In the genomic region with DNA sequence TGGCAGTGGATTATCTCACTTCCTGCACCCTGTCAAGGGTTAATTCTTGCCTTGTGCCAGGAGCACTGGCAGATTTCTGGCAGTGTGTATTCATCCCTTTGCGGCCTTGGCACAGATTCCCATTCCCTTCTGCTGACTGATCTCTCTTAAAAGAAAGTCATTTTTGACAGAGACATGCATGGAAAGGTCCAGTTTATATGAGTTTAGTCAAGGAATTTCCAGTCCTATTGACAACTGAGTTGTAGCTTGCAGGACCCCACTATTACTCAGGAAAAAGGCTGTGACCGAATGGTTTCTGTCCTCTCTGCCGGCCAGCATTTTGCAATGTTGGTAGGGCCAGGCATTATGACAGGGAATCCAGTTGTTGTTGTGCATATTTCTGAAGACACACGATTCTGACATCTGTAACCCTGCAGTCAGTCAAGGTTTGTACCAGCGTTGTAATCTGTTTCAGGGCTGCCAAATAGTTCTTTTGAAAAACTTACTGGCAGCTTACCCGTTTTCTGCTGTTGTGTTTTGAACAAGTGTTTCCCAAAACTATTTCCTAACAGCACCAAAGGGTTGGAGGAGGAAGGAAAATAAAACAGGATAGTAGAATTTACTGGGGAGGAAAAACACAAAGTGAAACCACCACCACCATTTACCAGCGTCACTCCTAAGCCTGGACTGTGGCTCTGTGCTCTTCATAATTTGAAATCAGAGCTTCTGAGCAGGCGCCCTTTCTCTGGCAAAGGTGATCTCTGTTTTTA, we compare ENCODE assay signal across 9 cellular contexts.
A peak's percentile ranks its signal among the peaks of the same experiment; 100 is the strongest.
DNase-seq lines count a peak whose midpoint lies in the region; ATAC-seq and TF ChIP-seq lines count a peak whose summit lies in the region.
"Had no signal": no experiment of that assay in that cellular context is flagged by ENCODE, and none has a peak within 500 bp of the region (broad histone marks: within the 10 kb centered on the region; RNA-seq: fewer than 3 reads in every experiment).

No MANE protein-coding gene starts in this region.

- H3K27ac ChIP-seq in left lung: peak overlapping the region; percentile 68 to 70
- peak overlapping the region; percentile 77 to 89 for H3K27ac ChIP-seq in thoracic aorta

- H3K36me3 ChIP-seq in left lung: no peaks in the 10 kb centered on the region
- H3K36me3 ChIP-seq in thoracic aorta: no peaks in the 10 kb centered on the region

- no peaks in the 10 kb centered on the region for H3K9me3 Mint-ChIP-seq in WTC11
- H3K9me3 Mint-ChIP-seq: activated CD4-positive, alpha-beta memory T cell treated with anti-CD3 and anti-CD28 coated beads for 36 hours had no signal

- H3K27me3 ChIP-seq in left lung (no peaks in the 10 kb centered on the region), thoracic aorta (replicated peaks; ENCODE audit: insufficient read depth) (no peaks in the 10 kb centered on the region)

- H3K4me1 Mint-ChIP-seq in WTC11: peaks cover 5% of the 10 kb centered on the region

- intact Hi-C loops in left lung (cut with DNase I): no loop called here

- CTCF ChIA-PET in WTC11 (lab: Charles Lee): no interaction called here

- H3K4me1 ChIP-seq in left lung (peaks cover 11 to 24% of the 10 kb centered on the region in 2 donors), thoracic aorta (ENCODE audit: control insufficient read depth in 1 of 2, low read depth in 2 of 2) (peaks cover 26 to 45% of the 10 kb centered on the region in 2 donors)

- H3K4me3 ChIP-seq in choroid plexus epithelial cell (ENCODE audit: low read depth, low read length) (no peak overlapping the region), left lung (no peak overlapping the region), thoracic aorta (peak overlapping the region; percentile 58)

- DNase-seq in NCI-H1694 (lab: John Stamatoyannopoulos, UW): peak; percentile 29
- peak; percentile 48 for DNase-seq in choroid plexus epithelial cell (ENCODE audit: low read depth)
- no peak for DNase-seq in left lung
- DNase-seq in thoracic aorta (ENCODE audit: low spot score): no peak
- no peak for DNase-seq in WTC11 (ENCODE audit: low spot score)
- DNase-seq in stimulated activated CD4-positive, alpha-beta T cell treated with anti-CD3 and anti-CD28 coated beads, Interleukin-4, amount 100 ng/mL, for 4 hours: no peak
- no peak for DNase-seq in GM19240 (ENCODE audit: insufficient read length, low spot score)
- DNase-seq: activated CD4-positive, alpha-beta memory T cell treated with anti-CD3 and anti-CD28 coated beads for 36 hours had no signal

- no peaks in the 10 kb centered on the region for H3K27me3 Mint-ChIP-seq in WTC11 (ENCODE audit: low read depth)
- H3K27me3 Mint-ChIP-seq: activated CD4-positive, alpha-beta memory T cell treated with anti-CD3 and anti-CD28 coated beads for 36 hours had no signal

- H3K27ac Mint-ChIP-seq in WTC11: no peak overlapping the region
- H3K27ac Mint-ChIP-seq: activated CD4-positive, alpha-beta memory T cell treated with anti-CD3 and anti-CD28 coated beads for 36 hours had no signal

- no peaks in the 10 kb centered on the region for H3K36me3 Mint-ChIP-seq in WTC11
- H3K36me3 Mint-ChIP-seq: activated CD4-positive, alpha-beta memory T cell treated with anti-CD3 and anti-CD28 coated beads for 36 hours had no signal

- no peaks in the 10 kb centered on the region for H3K9me3 ChIP-seq in left lung
- no peaks in the 10 kb centered on the region for H3K9me3 ChIP-seq in thoracic aorta

- TF ChIP-seq CTCF in choroid plexus epithelial cell (conservative IDR thresholded peaks at IDR 0.05; ENCODE audit: low read depth, low read length): no peak
- no peak for TF ChIP-seq CTCF in left lung (IDR thresholded peaks at IDR 0.05)
- TF ChIP-seq CTCF in thoracic aorta (IDR thresholded peaks at IDR 0.05): no peak
- TF ChIP-seq CTCF in WTC11 (IDR thresholded peaks at IDR 0.05): no peak

- POLR2A ChIA-PET in WTC11 (lab: Charles Lee): no interaction called here

- peak; percentile 38 for ATAC-seq in left lung
- ATAC-seq in thoracic aorta (ENCODE audit: insufficient number of reproducible peaks, low FRiP score, low read depth): peak; percentile 62
- no peak for ATAC-seq in WTC11
- ATAC-seq in GM21619 (IDR thresholded peaks at IDR 0.05; ENCODE audit: unreplicated experiment): no peak

- no peak overlapping the region for H3K4me3 Mint-ChIP-seq in WTC11
- H3K4me3 Mint-ChIP-seq: activated CD4-positive, alpha-beta memory T cell treated with anti-CD3 and anti-CD28 coated beads for 36 hours had no signal

TF ChIP-seq in WTC11, 78 proteins besides CTCF, POLR2A, EP300 and RAD21:
- no peak for TF ChIP-seq ZNF138 (CRISPR knock-in tag; conservative IDR thresholded peaks at IDR 0.05)
- TF ChIP-seq, protein P1, sequence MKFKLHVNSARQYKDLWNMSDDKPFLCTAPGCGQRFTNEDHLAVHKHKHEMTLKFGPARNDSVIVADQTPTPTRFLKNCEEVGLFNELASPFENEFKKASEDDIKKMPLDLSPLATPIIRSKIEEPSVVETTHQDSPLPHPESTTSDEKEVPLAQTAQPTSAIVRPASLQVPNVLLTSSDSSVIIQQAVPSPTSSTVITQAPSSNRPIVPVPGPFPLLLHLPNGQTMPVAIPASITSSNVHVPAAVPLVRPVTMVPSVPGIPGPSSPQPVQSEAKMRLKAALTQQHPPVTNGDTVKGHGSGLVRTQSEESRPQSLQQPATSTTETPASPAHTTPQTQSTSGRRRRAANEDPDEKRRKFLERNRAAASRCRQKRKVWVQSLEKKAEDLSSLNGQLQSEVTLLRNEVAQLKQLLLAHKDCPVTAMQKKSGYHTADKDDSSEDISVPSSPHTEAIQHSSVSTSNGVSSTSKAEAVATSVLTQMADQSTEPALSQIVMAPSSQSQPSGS (CRISPR knock-in tag; IDR thresholded peaks at IDR 0.05; ENCODE audit: borderline replicate concordance, low read depth): no peak
- no peak for TF ChIP-seq NFE2L1 (CRISPR knock-in tag; IDR thresholded peaks at IDR 0.05)
- TF ChIP-seq ETV6 (CRISPR knock-in tag; IDR thresholded peaks at IDR 0.05): no peak
TF ChIP-seq in WTC11: peak in this region for 0.

Comparison
In these comparisons a context has a peak if more than half of its experiments do, and no peak if none do; other contexts are left out.
1. DNase-seq: peak in NCI-H1694 (single experiment) and choroid plexus epithelial cell (single experiment); none in left lung (0 of 2), thoracic aorta (single experiment), WTC11 (single experiment), stimulated activated CD4-positive, alpha-beta T cell treated with anti-CD3 and anti-CD28 coated beads, Interleukin-4, amount 100 ng/mL, for 4 hours (0 of 2) and GM19240 (single experiment).
2. ATAC-seq: peak in left lung (single experiment) and thoracic aorta (single experiment); none in WTC11 (single experiment) and GM21619 (single experiment).